ENCODE assay signal across 8 cellular contexts in genomic region chr4:3368841-3369760, GRCh38.
DNase-seq lines count a peak whose midpoint lies in the region; ATAC-seq and TF ChIP-seq lines count a peak whose summit lies in the region.

No MANE protein-coding gene starts in this region.

- peak overlapping the region; percentile 74 for H3K4me2 ChIP-seq in neural progenitor cell

- H3K27me3 ChIP-seq in CD8-positive, alpha-beta T cell (ENCODE audit: insufficient read depth, low read length), result peaks cover 9% of the 10 kb centered on the region
- H3K27me3 ChIP-seq in neural progenitor cell, result peaks cover 8% of the 10 kb centered on the region

- intact Hi-C loops in CD8-positive, alpha-beta T cell (cut with DNase I, micrococcal nuclease), result no loop called here

- no peak overlapping the region for H3K27ac Mint-ChIP-seq in CD8-positive, alpha-beta T cell
- H3K27ac Mint-ChIP-seq in central memory CD8-positive, alpha-beta T cell (ENCODE audit: low read depth), result peak overlapping the region; percentile 48
- peak overlapping the region; percentile 14 for H3K27ac Mint-ChIP-seq in neural progenitor cell

- H3K79me2 ChIP-seq in neural progenitor cell (ENCODE audit: low read depth), result peaks cover 17% of the 10 kb centered on the region

- no peak overlapping the region for H3K9ac ChIP-seq in neural progenitor cell

- peaks cover 28% of the 10 kb centered on the region for H3K4me1 ChIP-seq in CD8-positive, alpha-beta T cell (ENCODE audit: insufficient read depth, low read length)
- peaks cover 44% of the 10 kb centered on the region for H3K4me1 ChIP-seq in neural progenitor cell

- peak in 2 of 7 experiments; percentile 21 to 32 for DNase-seq in CD8-positive, alpha-beta T cell
- DNase-seq in NCI-H1092 (lab: John Stamatoyannopoulos, UW) (peak; percentile 44), neural progenitor cell (ENCODE audit: low spot score) (peak; percentile 40)
- DNase-seq in central memory CD8-positive, alpha-beta T cell (ENCODE audit: low spot score in 2 of 2), result no peak

- H3K27ac ChIP-seq in CD8-positive, alpha-beta T cell (ENCODE audit: low read depth, low read length), result no peak overlapping the region
- H3K27ac ChIP-seq in neural progenitor cell, result no peak overlapping the region

- ATAC-seq in CD8-positive, alpha-beta T cell, result peak; percentile 67
- ATAC-seq in central memory CD8-positive, alpha-beta T cell (replicated peaks; ENCODE audit: extremely low read depth, poor library complexity, severe bottlenecking), result peak; percentile 37
- ATAC-seq in esophagus mucosa (no peak), HG02588 (IDR thresholded peaks at IDR 0.05; ENCODE audit: unreplicated experiment) (no peak), GM19455 (IDR thresholded peaks at IDR 0.05; ENCODE audit: unreplicated experiment) (no peak), GM18873 (IDR thresholded peaks at IDR 0.05; ENCODE audit: low FRiP score, unreplicated experiment) (no peak)

- H3K36me3 ChIP-seq in CD8-positive, alpha-beta T cell (ENCODE audit: insufficient read depth, low read length), result no peaks in the 10 kb centered on the region
- H3K36me3 ChIP-seq in neural progenitor cell, result no peaks in the 10 kb centered on the region

- no peak for TF ChIP-seq CTCF in CD8-positive, alpha-beta T cell (IDR thresholded peaks at IDR 0.05)
- no peak for TF ChIP-seq CTCF in neural progenitor cell (IDR thresholded peaks at IDR 0.05)

- POLR2A ChIA-PET in CD8-positive, alpha-beta T cell (lab: Charles Lee), result interaction anchor here (1.3 kb wide), 1 partner anchor 9 kb away, joined by 3 read pairs; no protein-coding TSS in a partner anchor

- peaks cover 27% of the 10 kb centered on the region for H3F3A ChIP-seq in neural progenitor cell (ENCODE audit: low read depth)

- no peaks in the 10 kb centered on the region for H3K9me3 ChIP-seq in CD8-positive, alpha-beta T cell (ENCODE audit: low read length)
- no peaks in the 10 kb centered on the region for H3K9me3 ChIP-seq in neural progenitor cell (ENCODE audit: low read depth)

- peaks cover 60% of the 10 kb centered on the region for H4K20me1 ChIP-seq in neural progenitor cell (ENCODE audit: low read depth)

- no peak overlapping the region for H2AFZ ChIP-seq in neural progenitor cell (replicated peaks)

- H3K4me1 Mint-ChIP-seq in CD8-positive, alpha-beta T cell (ENCODE audit: low read depth), result peaks cover 35% of the 10 kb centered on the region
- peaks cover 29% of the 10 kb centered on the region for H3K4me1 Mint-ChIP-seq in central memory CD8-positive, alpha-beta T cell
- H3K4me1 Mint-ChIP-seq in neural progenitor cell, result peaks cover 73% of the 10 kb centered on the region

- peak overlapping the region; percentile 34 for H3K4me3 ChIP-seq in CD8-positive, alpha-beta T cell (ENCODE audit: low read depth, low read length)
- H3K4me3 ChIP-seq in neural progenitor cell, result peak overlapping the region; percentile 21

- CTCF ChIA-PET in CD8-positive, alpha-beta T cell (lab: Charles Lee), result interaction anchor here (1.4 to 3.3 kb wide), 4 partner anchors 9 to 175 kb away, joined by 3 to 10 read pairs (median 4); no protein-coding TSS in a partner anchor

- no peaks in the 10 kb centered on the region for H3K9me3 Mint-ChIP-seq in CD8-positive, alpha-beta T cell
- H3K9me3 Mint-ChIP-seq in central memory CD8-positive, alpha-beta T cell, result no peaks in the 10 kb centered on the region
- H3K9me3 Mint-ChIP-seq in neural progenitor cell, result no peaks in the 10 kb centered on the region

- H3K27me3 Mint-ChIP-seq in CD8-positive, alpha-beta T cell (ENCODE audit: low read depth), result peaks cover 21% of the 10 kb centered on the region
- peaks cover 10% of the 10 kb centered on the region for H3K27me3 Mint-ChIP-seq in central memory CD8-positive, alpha-beta T cell
- peaks cover 25% of the 10 kb centered on the region for H3K27me3 Mint-ChIP-seq in neural progenitor cell (ENCODE audit: insufficient read depth, low read depth)

- peak overlapping the region; percentile 75 for H3K4me3 Mint-ChIP-seq in CD8-positive, alpha-beta T cell
- peak overlapping the region; percentile 63 for H3K4me3 Mint-ChIP-seq in central memory CD8-positive, alpha-beta T cell
- H3K4me3 Mint-ChIP-seq in neural progenitor cell, result peak overlapping the region; percentile 81

- no peaks in the 10 kb centered on the region for H3K36me3 Mint-ChIP-seq in CD8-positive, alpha-beta T cell
- H3K36me3 Mint-ChIP-seq in central memory CD8-positive, alpha-beta T cell (ENCODE audit: insufficient read depth), result peaks cover 2% of the 10 kb centered on the region
- peaks cover 10% of the 10 kb centered on the region for H3K36me3 Mint-ChIP-seq in neural progenitor cell

Comparison
In these comparisons a context has a peak if more than half of its experiments do, and no peak if none do; other contexts are left out.
1. ATAC-seq: peak in CD8-positive, alpha-beta T cell (single experiment) and central memory CD8-positive, alpha-beta T cell (single experiment); none in esophagus mucosa (single experiment), HG02588 (single experiment), GM19455 (single experiment) and GM18873 (single experiment).
2. DNase-seq: peak in NCI-H1092 (single experiment) and neural progenitor cell (single experiment); none in central memory CD8-positive, alpha-beta T cell (0 of 2).
3. Peak in every context shown above with its lines, with median percentiles within 50 percentile points of each other: H3K4me3 Mint-ChIP-seq.